In the genomic region with DNA sequence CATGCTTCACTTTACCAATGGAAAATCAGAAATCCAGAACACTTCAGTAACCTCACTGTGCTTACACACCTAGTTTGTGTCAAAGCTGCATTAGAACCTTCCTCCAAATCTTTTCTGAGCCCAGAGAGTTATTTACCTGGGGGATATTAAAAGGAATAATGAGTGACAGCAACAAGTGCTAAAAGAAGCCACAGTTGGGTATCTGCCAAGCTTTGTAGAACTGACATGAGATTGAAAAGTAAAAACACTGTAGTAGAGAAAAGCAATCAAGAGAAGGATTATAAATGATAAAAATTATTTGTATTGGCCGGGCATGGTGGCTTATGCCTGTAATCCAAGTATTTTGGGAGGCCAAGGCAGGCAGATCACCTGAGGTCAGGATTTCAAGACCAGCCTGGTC, we compare ENCODE assay signal across 27 cellular contexts.
"Had no signal": no experiment of that assay in that cellular context is flagged by ENCODE, and none has a peak within 500 bp of the region (broad histone marks: within the 10 kb centered on the region; RNA-seq: fewer than 3 reads in every experiment).

No MANE protein-coding gene starts in this region.

- H3K9me3 ChIP-seq: body of pancreas, esophagus muscularis mucosa, heart left ventricle had no signal

- DNase-seq: activated CD4-positive, alpha-beta memory T cell treated with anti-CD3 and anti-CD28 coated beads, Interleukin-2, amount 10 ng/mL, durations not matched to agents 7 days and 5 days; activated CD4-positive, alpha-beta T cell treated with anti-CD3 and anti-CD28 coated beads for 1 hour; activated CD4-positive, alpha-beta T cell treated with anti-CD3 and anti-CD28 coated beads for 4 hours; activated CD4-positive, alpha-beta T cell treated with anti-CD3 and anti-CD28 coated beads, Interleukin-2, amount 10 ng/mL, durations not matched to agents 7 days and 5 days; activated CD4-positive, alpha-beta T cell treated with anti-CD3 and anti-CD28 coated beads, Interleukin-2, amount 50 U/mL, for 4 hours; activated CD4-positive, CD25-positive, alpha-beta regulatory T cell; activated CD8-positive, alpha-beta memory T cell treated with anti-CD3 and anti-CD28 coated beads, Interleukin-2, amount 50 U/mL, for 48 hours; activated gamma-delta T cell; activated naive CD4-positive, alpha-beta T cell; activated naive CD4-positive, alpha-beta T cell treated with anti-CD3 and anti-CD28 coated beads, Interleukin-2, amount 10 ng/mL, durations not matched to agents 7 days and 5 days; activated naive CD8-positive, alpha-beta T cell treated with anti-CD3 and anti-CD28 coated beads, Interleukin-2, amount 10 ng/mL, durations not matched to agents 7 days and 5 days; activated T-cell treated with anti-CD3 and anti-CD28 coated beads for 4 hours; activated T-cell treated with anti-CD3 and anti-CD28 coated beads, Interleukin-2, amount 50 U/mL, for 24 hours; activated T-cell treated with anti-CD3 and anti-CD28 coated beads, Interleukin-2, amount 50 U/mL, for 72 hours; body of pancreas; caudate nucleus; cortex of kidney; dermis blood vessel endothelial cell; effector CD4-positive, alpha-beta T cell; effector memory CD8-positive, alpha-beta T cell; erythroblast; foreskin melanocyte; glutamatergic neuron; heart left ventricle; T-helper 2 cell had no signal

- H3K36me3 ChIP-seq: esophagus muscularis mucosa, heart left ventricle had no signal

- H3K27me3 ChIP-seq: body of pancreas, esophagus muscularis mucosa, heart left ventricle had no signal

- H3K4me3 ChIP-seq: body of pancreas, esophagus muscularis mucosa, heart left ventricle had no signal

- ATAC-seq: activated naive CD4-positive, alpha-beta T cell treated with anti-CD3 and anti-CD28 coated beads, Interleukin-2, amount 50 U/mL, for 72 hours; activated T-cell treated with anti-CD3 and anti-CD28 coated beads, Interleukin-2, amount 50 U/mL, for 72 hours; body of pancreas; effector memory CD8-positive, alpha-beta T cell; heart left ventricle had no signal

- H3K27ac ChIP-seq: body of pancreas, esophagus muscularis mucosa, heart left ventricle had no signal
